ENCODE assay signal across 8 cellular contexts in the genomic region with DNA sequence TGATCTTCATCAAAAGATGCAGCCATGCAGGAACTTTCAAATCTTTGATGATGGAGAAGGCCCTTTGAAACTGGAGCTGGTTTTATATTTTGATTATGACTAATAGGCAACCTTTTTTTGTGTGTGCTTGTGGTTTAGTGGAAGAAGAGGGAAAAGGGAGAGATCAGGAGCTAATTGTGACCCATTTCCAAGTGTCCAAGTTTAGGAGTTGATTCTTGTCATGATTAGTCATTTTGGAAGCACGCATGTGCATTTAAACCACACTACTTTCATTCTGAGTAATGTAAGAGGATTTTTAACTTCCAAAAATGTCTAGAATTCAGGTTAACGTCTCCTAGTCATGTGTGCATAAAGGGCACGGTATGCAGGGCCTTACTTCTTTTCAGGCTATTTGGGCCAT. TPM values are rescaled to one million over a fixed set of nuclear protein-coding genes. Genes with fewer than 3 reads are reported as not detected.
DNase-seq lines count a peak whose midpoint lies in the region; TF ChIP-seq lines count a peak whose summit lies in the region.

No MANE protein-coding gene starts in this region.

- no peak for TF ChIP-seq CTCF in coronary artery (IDR thresholded peaks at IDR 0.05)

- peak overlapping the region; percentile 35 for H3K27ac ChIP-seq in CD4-positive, alpha-beta memory T cell (ENCODE audit: low read depth, low read length)
- peak overlapping the region; percentile 89 to 98 for H3K27ac ChIP-seq in coronary artery

- CTCF ChIA-PET in CD4-positive, alpha-beta memory T cell (lab: Charles Lee; ENCODE audit: partially characterized antibody), result interaction anchor here (1.7 to 2.1 kb wide), 2 partner anchors 508 to 509 kb away, joined by 4 to 8 read pairs; no protein-coding TSS in a partner anchor

- no peaks in the 10 kb centered on the region for H3K9me3 Mint-ChIP-seq in CD4-positive, alpha-beta memory T cell

- no peak for DNase-seq in CD4-positive, alpha-beta memory T cell
- DNase-seq in MV-4-11 (lab: John Stamatoyannopoulos, UW) (peak; percentile 40), coronary artery (ENCODE audit: low spot score) (no peak), non-pigmented ciliary epithelial cell (ENCODE audit: low read depth) (peak; percentile 93), NCI-H526 (lab: John Stamatoyannopoulos, UW) (no peak), medulla oblongata (ENCODE audit: extremely low spot score) (no peak)
- DNase-seq in activated effector memory CD4-positive, alpha-beta T cell treated with Interleukin-2 at 50 U/mL for 16 hours, result no peak
- no peak for DNase-seq in activated CD4-positive, alpha-beta T cell treated with anti-CD3 and anti-CD28 coated beads for 48 hours

- peak overlapping the region in 6 of 8 donors; percentile 4 to 81 (median 49) for H3K4me3 Mint-ChIP-seq in CD4-positive, alpha-beta memory T cell

- peaks cover 9% of the 10 kb centered on the region for H3K36me3 ChIP-seq in CD4-positive, alpha-beta memory T cell (ENCODE audit: insufficient read depth, low read length)

- H3K4me3 ChIP-seq in CD4-positive, alpha-beta memory T cell (ENCODE audit: low read length in 2 of 2), result no peak overlapping the region
- H3K4me3 ChIP-seq in coronary artery, result peak overlapping the region; percentile 92

- H3K27me3 Mint-ChIP-seq in CD4-positive, alpha-beta memory T cell, result no peaks in the 10 kb centered on the region

- peaks cover 53 to 70% (median 63%) of the 10 kb centered on the region in 4 donors for H3K4me1 Mint-ChIP-seq in CD4-positive, alpha-beta memory T cell

- no peaks in the 10 kb centered on the region for H3K9me3 ChIP-seq in CD4-positive, alpha-beta memory T cell (ENCODE audit: control insufficient read depth in 1 of 2, low read length in 2 of 2)

- POLR2A ChIA-PET in CD4-positive, alpha-beta memory T cell (lab: Charles Lee; ENCODE audit: partially characterized antibody), result interaction anchor here (2.0 to 3.3 kb wide), 2 partner anchors 11 to 531 kb away, joined by 5 to 17 read pairs; a partner anchor contains a TSS

- H3K36me3 Mint-ChIP-seq in CD4-positive, alpha-beta memory T cell, result peaks cover 21 to 26% of the 10 kb centered on the region in 2 donors

- H3K27ac Mint-ChIP-seq in CD4-positive, alpha-beta memory T cell, result peak overlapping the region in 6 of 7 donors; percentile 72 to 90 (median 82)

- H3K27me3 ChIP-seq in CD4-positive, alpha-beta memory T cell (ENCODE audit: insufficient read depth, low read length), result no peaks in the 10 kb centered on the region

- intact Hi-C loops in CD4-positive, alpha-beta memory T cell (cut with micrococcal nuclease), result loop anchor here (2.0 kb wide), 1 partner anchor 17 kb away; no protein-coding TSS in a partner anchor

- peaks cover 59% of the 10 kb centered on the region for H3K4me1 ChIP-seq in CD4-positive, alpha-beta memory T cell (ENCODE audit: insufficient read depth, low read length)

RNA-seq across cellular contexts. Expression of a gene that starts 3.5 kb away (rescaled TPM):
- 10 to 100 TPM; 26.4 to 27.0 TPM for total RNA-seq in CD4-positive, alpha-beta memory T cell
- polyA plus RNA-seq in CD4-positive, alpha-beta memory T cell, result 10 to 100 TPM; 18.3 to 23.7 TPM

Comparison
In these comparisons a context has a peak if more than half of its experiments do, and no peak if none do; other contexts are left out.
1. DNase-seq: peak in MV-4-11 (single experiment) and non-pigmented ciliary epithelial cell (single experiment); none in CD4-positive, alpha-beta memory T cell (0 of 5), coronary artery (single experiment), activated effector memory CD4-positive, alpha-beta T cell treated with Interleukin-2 at 50 U/mL for 16 hours (single experiment), activated CD4-positive, alpha-beta T cell treated with anti-CD3 and anti-CD28 coated beads for 48 hours (single experiment), NCI-H526 (0 of 2) and medulla oblongata (single experiment).